2 cellular contexts compared by ENCODE assay signal in genomic region chr3:106121491-106122289, GRCh38.
TF ChIP-seq lines count a peak whose summit lies in the region.

No MANE protein-coding gene starts in this region.

TF ChIP-seq in SK-N-SH, 30 proteins besides CTCF, POLR2A, EP300 and RAD21 (continued from another document):
- TF ChIP-seq, protein P1, sequence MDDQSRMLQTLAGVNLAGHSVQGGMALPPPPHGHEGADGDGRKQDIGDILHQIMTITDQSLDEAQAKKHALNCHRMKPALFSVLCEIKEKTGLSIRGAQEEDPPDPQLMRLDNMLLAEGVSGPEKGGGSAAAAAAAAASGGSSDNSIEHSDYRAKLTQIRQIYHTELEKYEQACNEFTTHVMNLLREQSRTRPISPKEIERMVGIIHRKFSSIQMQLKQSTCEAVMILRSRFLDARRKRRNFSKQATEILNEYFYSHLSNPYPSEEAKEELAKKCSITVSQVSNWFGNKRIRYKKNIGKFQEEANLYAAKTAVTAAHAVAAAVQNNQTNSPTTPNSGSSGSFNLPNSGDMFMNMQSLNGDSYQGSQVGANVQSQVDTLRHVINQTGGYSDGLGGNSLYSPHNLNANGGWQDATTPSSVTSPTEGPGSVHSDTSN (IDR thresholded peaks at IDR 0.05), result no peak
- TF ChIP-seq FOXJ3 (CRISPR knock-in tag; IDR thresholded peaks at IDR 0.05) (no peak), GATA2 (CRISPR knock-in tag; IDR thresholded peaks at IDR 0.05) (no peak), FOSL2 (IDR thresholded peaks at IDR 0.05; ENCODE audit: borderline replicate concordance, low read depth) (no peak)

TF ChIP-seq in SK-N-SH treated with all-trans-retinoic acid at 6 μM for 48 hours, 23 proteins besides CTCF, POLR2A, EP300 and RAD21 (continued from another document):
- no peak for TF ChIP-seq CSRNP3 (CRISPR knock-in tag; IDR thresholded peaks at IDR 0.05)
- no peak for TF ChIP-seq ZFP3 (CRISPR knock-in tag; IDR thresholded peaks at IDR 0.05)
- TF ChIP-seq ZNF70 (CRISPR knock-in tag; IDR thresholded peaks at IDR 0.05), result no peak
- TF ChIP-seq PPARA (CRISPR knock-in tag; IDR thresholded peaks at IDR 0.05; ENCODE audit: borderline replicate concordance), result no peak
- TF ChIP-seq TCF4 (CRISPR knock-in tag; IDR thresholded peaks at IDR 0.05; ENCODE audit: borderline replicate concordance), result no peak
- TF ChIP-seq ISL1 (CRISPR knock-in tag; IDR thresholded peaks at IDR 0.05), result no peak
- TF ChIP-seq, protein P2, sequence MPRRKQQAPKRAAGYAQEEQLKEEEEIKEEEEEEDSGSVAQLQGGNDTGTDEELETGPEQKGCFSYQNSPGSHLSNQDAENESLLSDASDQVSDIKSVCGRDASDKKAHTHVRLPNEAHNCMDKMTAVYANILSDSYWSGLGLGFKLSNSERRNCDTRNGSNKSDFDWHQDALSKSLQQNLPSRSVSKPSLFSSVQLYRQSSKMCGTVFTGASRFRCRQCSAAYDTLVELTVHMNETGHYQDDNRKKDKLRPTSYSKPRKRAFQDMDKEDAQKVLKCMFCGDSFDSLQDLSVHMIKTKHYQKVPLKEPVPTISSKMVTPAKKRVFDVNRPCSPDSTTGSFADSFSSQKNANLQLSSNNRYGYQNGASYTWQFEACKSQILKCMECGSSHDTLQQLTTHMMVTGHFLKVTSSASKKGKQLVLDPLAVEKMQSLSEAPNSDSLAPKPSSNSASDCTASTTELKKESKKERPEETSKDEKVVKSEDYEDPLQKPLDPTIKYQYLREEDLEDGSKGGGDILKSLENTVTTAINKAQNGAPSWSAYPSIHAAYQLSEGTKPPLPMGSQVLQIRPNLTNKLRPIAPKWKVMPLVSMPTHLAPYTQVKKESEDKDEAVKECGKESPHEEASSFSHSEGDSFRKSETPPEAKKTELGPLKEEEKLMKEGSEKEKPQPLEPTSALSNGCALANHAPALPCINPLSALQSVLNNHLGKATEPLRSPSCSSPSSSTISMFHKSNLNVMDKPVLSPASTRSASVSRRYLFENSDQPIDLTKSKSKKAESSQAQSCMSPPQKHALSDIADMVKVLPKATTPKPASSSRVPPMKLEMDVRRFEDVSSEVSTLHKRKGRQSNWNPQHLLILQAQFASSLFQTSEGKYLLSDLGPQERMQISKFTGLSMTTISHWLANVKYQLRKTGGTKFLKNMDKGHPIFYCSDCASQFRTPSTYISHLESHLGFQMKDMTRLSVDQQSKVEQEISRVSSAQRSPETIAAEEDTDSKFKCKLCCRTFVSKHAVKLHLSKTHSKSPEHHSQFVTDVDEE (CRISPR knock-in tag; IDR thresholded peaks at IDR 0.05), result no peak
- TF ChIP-seq GLIS3 (CRISPR knock-in tag; IDR thresholded peaks at IDR 0.05), result no peak
- no peak for TF ChIP-seq ZNF8 (CRISPR knock-in tag; IDR thresholded peaks at IDR 0.05)
- no peak for TF ChIP-seq ARNTL (CRISPR knock-in tag; IDR thresholded peaks at IDR 0.05; ENCODE audit: borderline replicate concordance, low read depth)
- no peak for TF ChIP-seq BACH2 (CRISPR knock-in tag; IDR thresholded peaks at IDR 0.05; ENCODE audit: borderline replicate concordance)
- TF ChIP-seq, protein P3, sequence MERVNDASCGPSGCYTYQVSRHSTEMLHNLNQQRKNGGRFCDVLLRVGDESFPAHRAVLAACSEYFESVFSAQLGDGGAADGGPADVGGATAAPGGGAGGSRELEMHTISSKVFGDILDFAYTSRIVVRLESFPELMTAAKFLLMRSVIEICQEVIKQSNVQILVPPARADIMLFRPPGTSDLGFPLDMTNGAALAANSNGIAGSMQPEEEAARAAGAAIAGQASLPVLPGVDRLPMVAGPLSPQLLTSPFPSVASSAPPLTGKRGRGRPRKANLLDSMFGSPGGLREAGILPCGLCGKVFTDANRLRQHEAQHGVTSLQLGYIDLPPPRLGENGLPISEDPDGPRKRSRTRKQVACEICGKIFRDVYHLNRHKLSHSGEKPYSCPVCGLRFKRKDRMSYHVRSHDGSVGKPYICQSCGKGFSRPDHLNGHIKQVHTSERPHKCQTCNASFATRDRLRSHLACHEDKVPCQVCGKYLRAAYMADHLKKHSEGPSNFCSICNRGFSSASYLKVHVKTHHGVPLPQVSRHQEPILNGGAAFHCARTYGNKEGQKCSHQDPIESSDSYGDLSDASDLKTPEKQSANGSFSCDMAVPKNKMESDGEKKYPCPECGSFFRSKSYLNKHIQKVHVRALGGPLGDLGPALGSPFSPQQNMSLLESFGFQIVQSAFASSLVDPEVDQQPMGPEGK (CRISPR knock-in tag; IDR thresholded peaks at IDR 0.05; ENCODE audit: borderline replicate concordance), result no peak
- TF ChIP-seq ESRRG (CRISPR knock-in tag; IDR thresholded peaks at IDR 0.05), result no peak
- TF ChIP-seq CSDC2 (CRISPR knock-in tag; IDR thresholded peaks at IDR 0.05), result no peak
- no peak for TF ChIP-seq ZFP30 (CRISPR knock-in tag; IDR thresholded peaks at IDR 0.05)
